In genomic region chrX:137982791-137983190, GRCh38 we compare ENCODE assay signal across 22 cellular contexts.
A peak's percentile ranks its signal among the peaks of the same experiment; 100 is the strongest.
DNase-seq lines count a peak whose midpoint lies in the region; ATAC-seq and TF ChIP-seq lines count a peak whose summit lies in the region.
"Had no signal": no experiment of that assay in that cellular context is flagged by ENCODE, and none has a peak within 500 bp of the region (broad histone marks: within the 10 kb centered on the region; RNA-seq: fewer than 3 reads in every experiment).

No MANE protein-coding gene starts in this region.

- no peak overlapping the region for H3K4me3 Mint-ChIP-seq in WTC11
- H3K4me3 Mint-ChIP-seq: CD4-positive, CD25-positive, alpha-beta regulatory T cell; CD8-positive, alpha-beta memory T cell had no signal

- no peaks in the 10 kb centered on the region for H3K27me3 Mint-ChIP-seq in WTC11 (ENCODE audit: low read depth)
- H3K27me3 Mint-ChIP-seq: CD4-positive, CD25-positive, alpha-beta regulatory T cell; CD8-positive, alpha-beta memory T cell had no signal

- no peaks in the 10 kb centered on the region for H3K79me2 ChIP-seq in neural cell (replicated peaks; ENCODE audit: insufficient read depth, low read length)

- no peaks in the 10 kb centered on the region for H3F3A ChIP-seq in neural cell (ENCODE audit: insufficient read depth, low read length, poor library complexity, severe bottlenecking)

- H3K4me2 ChIP-seq in neural cell (ENCODE audit: low read length): no peak overlapping the region

- no peaks in the 10 kb centered on the region for H3K36me3 Mint-ChIP-seq in WTC11
- H3K36me3 Mint-ChIP-seq: CD4-positive, CD25-positive, alpha-beta regulatory T cell; CD8-positive, alpha-beta memory T cell had no signal

- H3K9me3 Mint-ChIP-seq in WTC11: no peaks in the 10 kb centered on the region
- H3K9me3 Mint-ChIP-seq: CD8-positive, alpha-beta memory T cell had no signal

- H3K27me3 ChIP-seq in neural cell (ENCODE audit: insufficient read depth, low read depth, low read length): no peaks in the 10 kb centered on the region
- H3K27me3 ChIP-seq: BE2C had no signal

- no peaks in the 10 kb centered on the region for H4K20me1 ChIP-seq in neural cell (ENCODE audit: insufficient read depth)

- CTCF ChIA-PET in WTC11 (lab: Charles Lee): no interaction called here

- ATAC-seq in WTC11 (no peak), GM18870 (IDR thresholded peaks at IDR 0.05; ENCODE audit: unreplicated experiment) (no peak), HG03571 (IDR thresholded peaks at IDR 0.05; ENCODE audit: unreplicated experiment) (no peak)
- ATAC-seq: K562 had no signal

- H3K4me1 Mint-ChIP-seq in WTC11: peaks cover 38% of the 10 kb centered on the region
- H3K4me1 Mint-ChIP-seq: CD4-positive, CD25-positive, alpha-beta regulatory T cell; CD8-positive, alpha-beta memory T cell had no signal

- peak overlapping the region; percentile 34 for H3K27ac ChIP-seq in neural cell (ENCODE audit: low read length)
- H3K27ac ChIP-seq: GM23248, HL-60 had no signal

- no peak overlapping the region for H2AFZ ChIP-seq in neural cell (ENCODE audit: low read depth, low read length)
- H2AFZ ChIP-seq: GM23248 had no signal

- POLR2A ChIA-PET in WTC11 (lab: Charles Lee): no interaction called here

- no peak for TF ChIP-seq RAD21 in neural cell (conservative IDR thresholded peaks at IDR 0.05)

- no peak overlapping the region for H3K9ac ChIP-seq in neural cell (ENCODE audit: low read length)
- H3K9ac ChIP-seq: GM23248 had no signal

- no peaks in the 10 kb centered on the region for H3K9me3 ChIP-seq in neural cell (ENCODE audit: low read length)
- H3K9me3 ChIP-seq: BE2C, Caco-2 had no signal

- no peak for TF ChIP-seq EP300 in neural cell (conservative IDR thresholded peaks at IDR 0.05; ENCODE audit: poor library complexity, severe bottlenecking)

- TF ChIP-seq CTCF in WTC11 (IDR thresholded peaks at IDR 0.05): no peak
- no peak for TF ChIP-seq CTCF in neural cell (IDR thresholded peaks at IDR 0.05; ENCODE audit: poor library complexity, severe bottlenecking)

- H3K9me2 ChIP-seq in neural cell (ENCODE audit: insufficient read depth, low read length): no peaks in the 10 kb centered on the region

- H3K4me3 ChIP-seq in neural cell (ENCODE audit: low read length): no peak overlapping the region
- H3K4me3 ChIP-seq: GM23248, K562 had no signal

- DNase-seq in NCI-H748 (lab: John Stamatoyannopoulos, UW; ENCODE audit: unreplicated experiment) (peak; percentile 9), NCI-H748 treated with DMSO at 0.1 percent for 48 hours (lab: John Stamatoyannopoulos, UW) (no peak), NCI-H1048 (lab: John Stamatoyannopoulos, UW) (peak; percentile 35), WTC11 (ENCODE audit: low spot score) (no peak), COR-L47 (lab: John Stamatoyannopoulos, UW) (no peak)
- DNase-seq: ACHN; BE2C; C1 segment of cervical spinal cord; Caco-2; CD4-positive, CD25-positive, alpha-beta regulatory T cell; CD8-positive, alpha-beta memory T cell; DMS153; DMS79; GF-D8; GM23248; H7; IMR-90 had no signal

- H3K27ac Mint-ChIP-seq in WTC11: peak overlapping the region; percentile 68; the same call in 1 of the 2 replicates
- H3K27ac Mint-ChIP-seq: CD4-positive, CD25-positive, alpha-beta regulatory T cell; CD8-positive, alpha-beta memory T cell had no signal

- H3K36me3 ChIP-seq in neural cell (ENCODE audit: insufficient read depth, low read length): no peaks in the 10 kb centered on the region
- H3K36me3 ChIP-seq: BE2C had no signal

TF ChIP-seq in WTC11, 78 proteins besides CTCF, POLR2A, EP300 and RAD21:
- TF ChIP-seq SMAD4 (CRISPR knock-in tag; IDR thresholded peaks at IDR 0.05): no peak
- TF ChIP-seq, protein P1, sequence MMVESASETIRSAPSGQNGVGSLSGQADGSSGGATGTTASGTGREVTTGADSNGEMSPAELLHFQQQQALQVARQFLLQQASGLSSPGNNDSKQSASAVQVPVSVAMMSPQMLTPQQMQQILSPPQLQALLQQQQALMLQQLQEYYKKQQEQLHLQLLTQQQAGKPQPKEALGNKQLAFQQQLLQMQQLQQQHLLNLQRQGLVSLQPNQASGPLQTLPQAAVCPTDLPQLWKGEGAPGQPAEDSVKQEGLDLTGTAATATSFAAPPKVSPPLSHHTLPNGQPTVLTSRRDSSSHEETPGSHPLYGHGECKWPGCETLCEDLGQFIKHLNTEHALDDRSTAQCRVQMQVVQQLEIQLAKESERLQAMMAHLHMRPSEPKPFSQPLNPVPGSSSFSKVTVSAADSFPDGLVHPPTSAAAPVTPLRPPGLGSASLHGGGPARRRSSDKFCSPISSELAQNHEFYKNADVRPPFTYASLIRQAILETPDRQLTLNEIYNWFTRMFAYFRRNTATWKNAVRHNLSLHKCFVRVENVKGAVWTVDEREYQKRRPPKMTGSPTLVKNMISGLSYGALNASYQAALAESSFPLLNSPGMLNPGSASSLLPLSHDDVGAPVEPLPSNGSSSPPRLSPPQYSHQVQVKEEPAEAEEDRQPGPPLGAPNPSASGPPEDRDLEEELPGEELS (CRISPR knock-in tag; IDR thresholded peaks at IDR 0.05): no peak

TF ChIP-seq in neural cell, 6 proteins besides CTCF, POLR2A, EP300 and RAD21:
- TF ChIP-seq, protein P2, sequence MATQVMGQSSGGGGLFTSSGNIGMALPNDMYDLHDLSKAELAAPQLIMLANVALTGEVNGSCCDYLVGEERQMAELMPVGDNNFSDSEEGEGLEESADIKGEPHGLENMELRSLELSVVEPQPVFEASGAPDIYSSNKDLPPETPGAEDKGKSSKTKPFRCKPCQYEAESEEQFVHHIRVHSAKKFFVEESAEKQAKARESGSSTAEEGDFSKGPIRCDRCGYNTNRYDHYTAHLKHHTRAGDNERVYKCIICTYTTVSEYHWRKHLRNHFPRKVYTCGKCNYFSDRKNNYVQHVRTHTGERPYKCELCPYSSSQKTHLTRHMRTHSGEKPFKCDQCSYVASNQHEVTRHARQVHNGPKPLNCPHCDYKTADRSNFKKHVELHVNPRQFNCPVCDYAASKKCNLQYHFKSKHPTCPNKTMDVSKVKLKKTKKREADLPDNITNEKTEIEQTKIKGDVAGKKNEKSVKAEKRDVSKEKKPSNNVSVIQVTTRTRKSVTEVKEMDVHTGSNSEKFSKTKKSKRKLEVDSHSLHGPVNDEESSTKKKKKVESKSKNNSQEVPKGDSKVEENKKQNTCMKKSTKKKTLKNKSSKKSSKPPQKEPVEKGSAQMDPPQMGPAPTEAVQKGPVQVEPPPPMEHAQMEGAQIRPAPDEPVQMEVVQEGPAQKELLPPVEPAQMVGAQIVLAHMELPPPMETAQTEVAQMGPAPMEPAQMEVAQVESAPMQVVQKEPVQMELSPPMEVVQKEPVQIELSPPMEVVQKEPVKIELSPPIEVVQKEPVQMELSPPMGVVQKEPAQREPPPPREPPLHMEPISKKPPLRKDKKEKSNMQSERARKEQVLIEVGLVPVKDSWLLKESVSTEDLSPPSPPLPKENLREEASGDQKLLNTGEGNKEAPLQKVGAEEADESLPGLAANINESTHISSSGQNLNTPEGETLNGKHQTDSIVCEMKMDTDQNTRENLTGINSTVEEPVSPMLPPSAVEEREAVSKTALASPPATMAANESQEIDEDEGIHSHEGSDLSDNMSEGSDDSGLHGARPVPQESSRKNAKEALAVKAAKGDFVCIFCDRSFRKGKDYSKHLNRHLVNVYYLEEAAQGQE (IDR thresholded peaks at IDR 0.05; ENCODE audit: borderline replicate concordance): no peak
- TF ChIP-seq TAF1 (IDR thresholded peaks at IDR 0.05; ENCODE audit: low read depth) (no peak), MXI1 (conservative IDR thresholded peaks at IDR 0.05; ENCODE audit: poor library complexity, severe bottlenecking) (no peak), EZH2 (IDR thresholded peaks at IDR 0.05; ENCODE audit: borderline replicate concordance, insufficient read depth, low read length, poor library complexity, severe bottlenecking) (no peak), SMC3 (conservative IDR thresholded peaks at IDR 0.05; ENCODE audit: poor library complexity) (no peak), POLR2AphosphoS5 (IDR thresholded peaks at IDR 0.05) (no peak)

Comparison
In these comparisons a context has a peak if more than half of its experiments do, and no peak if none do; other contexts are left out.
1. DNase-seq: peak in NCI-H748 (single experiment) and NCI-H1048 (single experiment); none in NCI-H748 treated with DMSO at 0.1 percent for 48 hours (single experiment), WTC11 (single experiment) and COR-L47 (single experiment).